ENCODE assay signal across 15 cellular contexts in genomic region chr1:19480282-19480681, GRCh38. TPM values are rescaled to one million over a fixed set of nuclear protein-coding genes. Genes with fewer than 3 reads are reported as not detected.
A peak's percentile ranks its signal among the peaks of the same experiment; 100 is the strongest.
DNase-seq lines count a peak whose midpoint lies in the region; ATAC-seq and TF ChIP-seq lines count a peak whose summit lies in the region.
"Had no signal": no experiment of that assay in that cellular context is flagged by ENCODE, and none has a peak within 500 bp of the region (broad histone marks: within the 10 kb centered on the region; RNA-seq: fewer than 3 reads in every experiment).

No MANE protein-coding gene starts in this region.

- POLR2A ChIA-PET in Panc1 (lab: Charles Lee), result no interaction called here

- H3K4me2 ChIP-seq in hepatocyte, result peak overlapping the region; percentile 1

- H3K27ac ChIP-seq in Panc1 (ENCODE audit: low read length) (peak overlapping the region; percentile 95), hepatocyte (no peak overlapping the region)

- H3K9me3 Mint-ChIP-seq in activated CD4-positive, alpha-beta T cell treated with anti-CD3 and anti-CD28 coated beads, Interleukin-2, amount 10 ng/mL, durations not matched to agents 24 days and 14 days, result no peaks in the 10 kb centered on the region
- H3K9me3 Mint-ChIP-seq in stimulated activated memory B cell treated with anti-CD40 and anti-IgM and Interleukin-4, amounts not matched to agents 10 μg/mL and 1 μg/mL and 100 μg/mL, for 72 hours, result no peaks in the 10 kb centered on the region
- H3K9me3 Mint-ChIP-seq in progenitor cell of endocrine pancreas (ENCODE audit: low read depth), result no peaks in the 10 kb centered on the region
- H3K9me3 Mint-ChIP-seq: neural crest cell had no signal

- WGBS in hepatocyte (ENCODE audit: low lambda C conversion rate, missing lambda C conversion rate), result 72% methylated on average over 6 of the region's 6 CpGs

- intact Hi-C loops in activated CD4-positive, alpha-beta T cell treated with anti-CD3 and anti-CD28 coated beads, Interleukin-2, amount 10 ng/mL, durations not matched to agents 24 days and 14 days (cut with micrococcal nuclease), result no loop called here
- intact Hi-C loops in Panc1 (cut with micrococcal nuclease; ENCODE audit: unreplicated experiment), result loop anchor here (5.0 to 10.0 kb wide), 2 partner anchors 115 to 172 kb away; a partner anchor contains a TSS

- CTCF ChIA-PET in Panc1 (lab: Charles Lee), result no interaction called here

- peak overlapping the region; percentile 70 for H3K27ac Mint-ChIP-seq in activated CD4-positive, alpha-beta T cell treated with anti-CD3 and anti-CD28 coated beads, Interleukin-2, amount 10 ng/mL, durations not matched to agents 24 days and 14 days
- H3K27ac Mint-ChIP-seq in stimulated activated memory B cell treated with anti-CD40 and anti-IgM and Interleukin-4, amounts not matched to agents 10 μg/mL and 1 μg/mL and 100 μg/mL, for 72 hours, result peak overlapping the region; percentile 63
- no peak overlapping the region for H3K27ac Mint-ChIP-seq in progenitor cell of endocrine pancreas

- H2AFZ ChIP-seq in hepatocyte, result no peak overlapping the region

- H3K27me3 Mint-ChIP-seq in activated CD4-positive, alpha-beta T cell treated with anti-CD3 and anti-CD28 coated beads, Interleukin-2, amount 10 ng/mL, durations not matched to agents 24 days and 14 days, result no peaks in the 10 kb centered on the region
- H3K27me3 Mint-ChIP-seq in stimulated activated memory B cell treated with anti-CD40 and anti-IgM and Interleukin-4, amounts not matched to agents 10 μg/mL and 1 μg/mL and 100 μg/mL, for 72 hours, result no peaks in the 10 kb centered on the region
- no peaks in the 10 kb centered on the region for H3K27me3 Mint-ChIP-seq in progenitor cell of endocrine pancreas

- DNase-seq in activated CD4-positive, alpha-beta T cell treated with anti-CD3 and anti-CD28 coated beads, Interleukin-2, amount 10 ng/mL, durations not matched to agents 24 days and 14 days, result no peak
- no peak for DNase-seq in activated CD4-positive, alpha-beta T cell treated with anti-CD3 and anti-CD28 coated beads for 48 hours
- DNase-seq in Panc1 (ENCODE audit: low read depth, low spot score) (no peak), hepatocyte (ENCODE audit: low spot score) (no peak), NOMO-1 (lab: John Stamatoyannopoulos, UW; ENCODE audit: unreplicated experiment in 2 of 2) (no peak), AG08395 (ENCODE audit: low spot score) (no peak), progenitor cell of endocrine pancreas (ENCODE audit: low spot score, unreplicated experiment) (no peak)
- DNase-seq: DMS153, KBM-7, NCI-H1436 treated with DMSO at 0.1 percent for 48 hours, NCI-H526, T-helper 9 cell had no signal

- peaks cover 94% of the 10 kb centered on the region for H4K20me1 ChIP-seq in hepatocyte (ENCODE audit: insufficient read depth, poor library complexity, severe bottlenecking)

- no TSS peak for BruUV-seq in Panc1 (replicated peaks; lab: Mats Ljungman, UMichigan)

- H3K4me1 Mint-ChIP-seq in activated CD4-positive, alpha-beta T cell treated with anti-CD3 and anti-CD28 coated beads, Interleukin-2, amount 10 ng/mL, durations not matched to agents 24 days and 14 days, result peaks cover 80% of the 10 kb centered on the region
- peaks cover 92% of the 10 kb centered on the region for H3K4me1 Mint-ChIP-seq in stimulated activated memory B cell treated with anti-CD40 and anti-IgM and Interleukin-4, amounts not matched to agents 10 μg/mL and 1 μg/mL and 100 μg/mL, for 72 hours
- peaks cover 23% of the 10 kb centered on the region for H3K4me1 Mint-ChIP-seq in progenitor cell of endocrine pancreas (ENCODE audit: low read depth)

- H3K9me2 ChIP-seq in hepatocyte (replicated peaks; ENCODE audit: insufficient read depth), result no peaks in the 10 kb centered on the region

- no peak for ATAC-seq in Panc1
- ATAC-seq in stimulated activated memory B cell treated with anti-CD40 and anti-IgM and Interleukin-4, amounts not matched to agents 10 μg/mL and 1 μg/mL and 100 μg/mL, for 72 hours, result no peak
- ATAC-seq: left lobe of liver had no signal

- H3K4me3 ChIP-seq in Panc1 (ENCODE audit: low read depth in 2 of 2, low read length in 2 of 2) (peak overlapping the region in 1 of 2 experiments; percentile 88; a peak in 1 of 4 replicates), hepatocyte (no peak overlapping the region)

- no peaks in the 10 kb centered on the region; the same call in none of the 2 replicates for H3K36me3 ChIP-seq in Panc1 (ENCODE audit: control insufficient read depth, insufficient read depth, low read length)
- H3K36me3 ChIP-seq in hepatocyte (replicated peaks; ENCODE audit: insufficient read depth, low read depth), result no peaks in the 10 kb centered on the region

- H3K27me3 ChIP-seq in Panc1 (ENCODE audit: control insufficient read depth, insufficient read depth, low read length) (no peaks in the 10 kb centered on the region), hepatocyte (no peaks in the 10 kb centered on the region)

- H3K9me3 ChIP-seq in Panc1 (ENCODE audit: control insufficient read depth, insufficient read depth, low read depth, low read length) (no peaks in the 10 kb centered on the region), hepatocyte (ENCODE audit: low read depth) (no peaks in the 10 kb centered on the region)

- peaks cover 31% of the 10 kb centered on the region for H3K36me3 Mint-ChIP-seq in activated CD4-positive, alpha-beta T cell treated with anti-CD3 and anti-CD28 coated beads, Interleukin-2, amount 10 ng/mL, durations not matched to agents 24 days and 14 days (ENCODE audit: low read depth)
- H3K36me3 Mint-ChIP-seq in stimulated activated memory B cell treated with anti-CD40 and anti-IgM and Interleukin-4, amounts not matched to agents 10 μg/mL and 1 μg/mL and 100 μg/mL, for 72 hours, result peaks cover 12% of the 10 kb centered on the region
- H3K36me3 Mint-ChIP-seq in progenitor cell of endocrine pancreas (ENCODE audit: insufficient read depth), result peaks cover 2% of the 10 kb centered on the region

- H3K4me1 ChIP-seq in Panc1 (ENCODE audit: control insufficient read depth, insufficient read depth, low read length) (peaks cover 76% of the 10 kb centered on the region), hepatocyte (ENCODE audit: insufficient read depth) (peaks cover 49% of the 10 kb centered on the region)

- H3K79me2 ChIP-seq in hepatocyte, result peaks cover 100% of the 10 kb centered on the region

- in situ Hi-C loops in Panc1 (cut with HindIII; ENCODE audit: low pct_unique_long_range_greater_than_20kb, low sequenced_read_pairs), result no loop called here

- H3K4me3 Mint-ChIP-seq in activated CD4-positive, alpha-beta T cell treated with anti-CD3 and anti-CD28 coated beads, Interleukin-2, amount 10 ng/mL, durations not matched to agents 24 days and 14 days, result no peak overlapping the region
- H3K4me3 Mint-ChIP-seq in stimulated activated memory B cell treated with anti-CD40 and anti-IgM and Interleukin-4, amounts not matched to agents 10 μg/mL and 1 μg/mL and 100 μg/mL, for 72 hours, result no peak overlapping the region
- H3K4me3 Mint-ChIP-seq in progenitor cell of endocrine pancreas (ENCODE audit: low read depth), result no peak overlapping the region

- TF ChIP-seq CTCF in Panc1 (IDR thresholded peaks at IDR 0.05) (no peak), hepatocyte (IDR thresholded peaks at IDR 0.05; ENCODE audit: poor library complexity) (no peak), progenitor cell of endocrine pancreas (IDR thresholded peaks at IDR 0.05; ENCODE audit: unreplicated experiment) (no peak)

RNA-seq across cellular contexts. Expression of gene CAPZB, which starts 5.1 kb away (rescaled TPM):
- total RNA-seq in activated CD4-positive, alpha-beta T cell treated with anti-CD3 and anti-CD28 coated beads, Interleukin-2, amount 10 ng/mL, durations not matched to agents 24 days and 14 days, result 291 and 297 TPM in 2 replicates
- 491 TPM for total RNA-seq in Panc1 (2021; ENCODE audit: unreplicated experiment)
- polyA plus RNA-seq in Panc1 (2012; ENCODE audit: insufficient read length), result 494 TPM
- total RNA-seq in hepatocyte, result 139 and 165 TPM in 2 replicates
- polyA plus RNA-seq in hepatocyte, result 260 and 261 TPM in 2 replicates
- total RNA-seq in progenitor cell of endocrine pancreas, result 189 and 211 TPM in 2 replicates
